ENCODE assay signal across 1 cellular context in the genomic region with DNA sequence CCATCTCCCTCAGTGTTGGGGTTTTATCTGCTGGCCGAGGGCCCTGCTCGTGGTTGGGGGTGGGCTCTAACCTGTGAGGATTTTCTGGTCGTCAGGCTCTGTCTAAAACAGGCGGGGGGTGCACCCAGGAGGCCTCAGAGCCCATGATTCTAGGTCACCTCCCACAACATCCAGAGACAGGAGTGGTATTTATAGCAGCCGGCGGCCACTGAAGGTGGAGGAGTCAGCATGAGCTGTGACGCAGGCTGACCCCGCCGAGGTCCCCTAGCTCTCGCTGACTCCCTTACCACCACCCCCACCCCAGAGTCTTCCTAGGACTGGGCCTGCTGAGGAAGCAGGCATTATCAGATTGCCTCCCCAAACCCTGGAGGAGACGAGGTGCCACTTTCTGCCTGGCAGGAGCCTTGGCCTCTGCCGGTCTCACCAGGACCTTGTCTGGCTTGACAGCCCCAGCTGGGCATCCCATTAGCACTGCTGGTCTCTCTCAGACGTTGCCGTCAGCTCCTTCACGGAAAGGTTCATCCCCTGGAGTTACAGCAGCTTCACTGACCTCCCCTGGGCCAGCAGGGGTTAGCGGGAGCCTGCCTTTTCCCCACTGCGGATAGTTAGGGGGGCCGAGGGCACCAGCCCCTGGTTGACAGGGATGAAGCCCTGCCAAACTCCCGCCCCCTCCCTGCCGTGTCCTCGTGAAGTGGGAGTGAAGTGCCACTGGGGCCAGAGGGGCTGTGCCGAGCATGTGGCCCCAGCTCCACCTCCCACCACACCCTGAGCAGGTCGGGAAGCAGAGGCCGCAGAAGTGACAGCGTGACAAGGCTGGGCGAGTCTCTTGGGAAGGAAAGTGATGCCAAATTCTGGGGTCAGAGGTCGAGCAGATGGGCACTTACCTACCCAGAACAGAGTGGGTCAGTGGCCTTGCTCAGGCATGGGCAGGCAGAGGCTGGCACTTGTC.
TF ChIP-seq lines count a peak whose summit lies in the region.

No MANE protein-coding gene starts in this region.

TF ChIP-seq in SK-N-SH, 30 proteins besides CTCF, POLR2A, EP300 and RAD21 (continued from another document):
- TF ChIP-seq, protein P1, sequence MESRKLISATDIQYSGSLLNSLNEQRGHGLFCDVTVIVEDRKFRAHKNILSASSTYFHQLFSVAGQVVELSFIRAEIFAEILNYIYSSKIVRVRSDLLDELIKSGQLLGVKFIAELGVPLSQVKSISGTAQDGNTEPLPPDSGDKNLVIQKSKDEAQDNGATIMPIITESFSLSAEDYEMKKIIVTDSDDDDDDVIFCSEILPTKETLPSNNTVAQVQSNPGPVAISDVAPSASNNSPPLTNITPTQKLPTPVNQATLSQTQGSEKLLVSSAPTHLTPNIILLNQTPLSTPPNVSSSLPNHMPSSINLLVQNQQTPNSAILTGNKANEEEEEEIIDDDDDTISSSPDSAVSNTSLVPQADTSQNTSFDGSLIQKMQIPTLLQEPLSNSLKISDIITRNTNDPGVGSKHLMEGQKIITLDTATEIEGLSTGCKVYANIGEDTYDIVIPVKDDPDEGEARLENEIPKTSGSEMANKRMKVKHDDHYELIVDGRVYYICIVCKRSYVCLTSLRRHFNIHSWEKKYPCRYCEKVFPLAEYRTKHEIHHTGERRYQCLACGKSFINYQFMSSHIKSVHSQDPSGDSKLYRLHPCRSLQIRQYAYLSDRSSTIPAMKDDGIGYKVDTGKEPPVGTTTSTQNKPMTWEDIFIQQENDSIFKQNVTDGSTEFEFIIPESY (IDR thresholded peaks at IDR 0.05; ENCODE audit: borderline replicate concordance, low read depth): no peak
- TF ChIP-seq TEAD4 (IDR thresholded peaks at IDR 0.05; ENCODE audit: borderline replicate concordance, insufficient read depth) (no peak), POLR2AphosphoS5 (IDR thresholded peaks at IDR 0.05; ENCODE audit: low read depth, low read length) (no peak), TCF12 (IDR thresholded peaks at IDR 0.05) (no peak), MXI1 (IDR thresholded peaks at IDR 0.05; ENCODE audit: low read depth, low read length) (no peak), NFIC (IDR thresholded peaks at IDR 0.05; ENCODE audit: borderline replicate concordance) (no peak), FOSL2 (IDR thresholded peaks at IDR 0.05; ENCODE audit: borderline replicate concordance, low read depth) (no peak), TAF1 (IDR thresholded peaks at IDR 0.05; ENCODE audit: borderline replicate concordance, low read depth, low read length) (no peak), SIN3A (IDR thresholded peaks at IDR 0.05; ENCODE audit: borderline replicate concordance, low read depth, low read length) (no peak), NRF1 (IDR thresholded peaks at IDR 0.05; ENCODE audit: low read depth, low read length) (no peak)
- TF ChIP-seq, protein P2, sequence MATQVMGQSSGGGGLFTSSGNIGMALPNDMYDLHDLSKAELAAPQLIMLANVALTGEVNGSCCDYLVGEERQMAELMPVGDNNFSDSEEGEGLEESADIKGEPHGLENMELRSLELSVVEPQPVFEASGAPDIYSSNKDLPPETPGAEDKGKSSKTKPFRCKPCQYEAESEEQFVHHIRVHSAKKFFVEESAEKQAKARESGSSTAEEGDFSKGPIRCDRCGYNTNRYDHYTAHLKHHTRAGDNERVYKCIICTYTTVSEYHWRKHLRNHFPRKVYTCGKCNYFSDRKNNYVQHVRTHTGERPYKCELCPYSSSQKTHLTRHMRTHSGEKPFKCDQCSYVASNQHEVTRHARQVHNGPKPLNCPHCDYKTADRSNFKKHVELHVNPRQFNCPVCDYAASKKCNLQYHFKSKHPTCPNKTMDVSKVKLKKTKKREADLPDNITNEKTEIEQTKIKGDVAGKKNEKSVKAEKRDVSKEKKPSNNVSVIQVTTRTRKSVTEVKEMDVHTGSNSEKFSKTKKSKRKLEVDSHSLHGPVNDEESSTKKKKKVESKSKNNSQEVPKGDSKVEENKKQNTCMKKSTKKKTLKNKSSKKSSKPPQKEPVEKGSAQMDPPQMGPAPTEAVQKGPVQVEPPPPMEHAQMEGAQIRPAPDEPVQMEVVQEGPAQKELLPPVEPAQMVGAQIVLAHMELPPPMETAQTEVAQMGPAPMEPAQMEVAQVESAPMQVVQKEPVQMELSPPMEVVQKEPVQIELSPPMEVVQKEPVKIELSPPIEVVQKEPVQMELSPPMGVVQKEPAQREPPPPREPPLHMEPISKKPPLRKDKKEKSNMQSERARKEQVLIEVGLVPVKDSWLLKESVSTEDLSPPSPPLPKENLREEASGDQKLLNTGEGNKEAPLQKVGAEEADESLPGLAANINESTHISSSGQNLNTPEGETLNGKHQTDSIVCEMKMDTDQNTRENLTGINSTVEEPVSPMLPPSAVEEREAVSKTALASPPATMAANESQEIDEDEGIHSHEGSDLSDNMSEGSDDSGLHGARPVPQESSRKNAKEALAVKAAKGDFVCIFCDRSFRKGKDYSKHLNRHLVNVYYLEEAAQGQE (IDR thresholded peaks at IDR 0.05; ENCODE audit: low read depth, low read length): no peak
- TF ChIP-seq, protein P3, sequence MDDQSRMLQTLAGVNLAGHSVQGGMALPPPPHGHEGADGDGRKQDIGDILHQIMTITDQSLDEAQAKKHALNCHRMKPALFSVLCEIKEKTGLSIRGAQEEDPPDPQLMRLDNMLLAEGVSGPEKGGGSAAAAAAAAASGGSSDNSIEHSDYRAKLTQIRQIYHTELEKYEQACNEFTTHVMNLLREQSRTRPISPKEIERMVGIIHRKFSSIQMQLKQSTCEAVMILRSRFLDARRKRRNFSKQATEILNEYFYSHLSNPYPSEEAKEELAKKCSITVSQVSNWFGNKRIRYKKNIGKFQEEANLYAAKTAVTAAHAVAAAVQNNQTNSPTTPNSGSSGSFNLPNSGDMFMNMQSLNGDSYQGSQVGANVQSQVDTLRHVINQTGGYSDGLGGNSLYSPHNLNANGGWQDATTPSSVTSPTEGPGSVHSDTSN (IDR thresholded peaks at IDR 0.05): no peak
